Comparison of ENCODE assay signal across 15 cellular contexts in genomic region chr16:86578056-86578455, GRCh38. TPM values are rescaled to one million over a fixed set of nuclear protein-coding genes. Genes with fewer than 3 reads are reported as not detected.
DNase-seq lines count a peak whose midpoint lies in the region; ATAC-seq and TF ChIP-seq lines count a peak whose summit lies in the region.
"Had no signal": no experiment of that assay in that cellular context is flagged by ENCODE, and none has a peak within 500 bp of the region (broad histone marks: within the 10 kb centered on the region; RNA-seq: fewer than 3 reads in every experiment).

No MANE protein-coding gene starts in this region.

- H3K27ac Mint-ChIP-seq in activated CD4-positive, alpha-beta T cell treated with anti-CD3 and anti-CD28 coated beads for 36 hours = no peak overlapping the region
- H3K27ac Mint-ChIP-seq: CD4-positive, alpha-beta T cell; stimulated activated naive B cell treated with anti-CD40 and anti-IgM and Interleukin-4, amounts not matched to agents 10 μg/mL and 1 μg/mL and 100 μg/mL, for 72 hours; T-helper 2 cell treated with Interferon-gamma antibody and Interleukin-4, amounts not matched to agents 5 μg/mL and 100 μg/mL, for 36 hours had no signal

- H3K4me1 ChIP-seq in GM23248 (ENCODE audit: insufficient read depth) = peaks cover 47% of the 10 kb centered on the region
- H3K4me1 ChIP-seq in adipocyte (ENCODE audit: control insufficient read depth, insufficient read depth, low read length) = peaks cover 45% of the 10 kb centered on the region
- H3K4me1 ChIP-seq: breast epithelium had no signal

- peaks cover 36% of the 10 kb centered on the region for H3F3A ChIP-seq in GM23248 (ENCODE audit: insufficient read depth)

- H3K36me3 ChIP-seq in GM23248 (ENCODE audit: low read depth) (no peaks in the 10 kb centered on the region), adipocyte (ENCODE audit: control insufficient read depth, insufficient read depth, low read length, severe bottlenecking) (no peaks in the 10 kb centered on the region)
- H3K36me3 ChIP-seq: breast epithelium had no signal

- peak overlapping the region; percentile 86 for H3K27ac ChIP-seq in GM23248

- H3K4me2 ChIP-seq in GM23248 (ENCODE audit: unreplicated experiment) = peak overlapping the region; percentile 99

- 15 to 24% methylated on average over 10 of the region's 10 CpGs for WGBS in GM23248 (ENCODE audit: low coverage in 1 of 2, low lambda C conversion rate in 2 of 2, missing lambda C conversion rate in 2 of 2), 2 experiments

- POLR2A ChIA-PET in activated CD4-positive, alpha-beta T cell treated with anti-CD3 and anti-CD28 coated beads for 36 hours (lab: Charles Lee) = no interaction called here

- CTCF ChIA-PET in activated CD4-positive, alpha-beta T cell treated with anti-CD3 and anti-CD28 coated beads for 36 hours (lab: Charles Lee) = interaction anchor here (0.6 to 2.4 kb wide), 2 partner anchors 14 to 59 kb away, joined by 4 to 11 read pairs; no protein-coding TSS in a partner anchor

- DNase-seq in GM23248 (peak; percentile 78), adipocyte (ENCODE audit: low read depth) (no peak), left ventricle myocardium superior (no peak), retinal pigment epithelial cell (ENCODE audit: low read depth) (no peak), NCI-H524 (lab: John Stamatoyannopoulos, UW) (no peak), anterior cingulate cortex (lab: John Stamatoyannopoulos, UW) (no peak)
- DNase-seq in effector CD4-positive, alpha-beta T cell = no peak
- no peak for DNase-seq in activated CD4-positive, alpha-beta T cell treated with anti-CD3 and anti-CD28 coated beads for 36 hours
- DNase-seq: activated CD8-positive, alpha-beta memory T cell treated with anti-CD3 and anti-CD28 coated beads, Interleukin-2, amount 50 U/mL, for 4 hours; CD4-positive, alpha-beta T cell; NCI-H1092; NCI-H774; stimulated activated naive B cell treated with anti-CD40 and anti-IgM and Interleukin-4, amounts not matched to agents 10 μg/mL and 1 μg/mL and 100 μg/mL, for 72 hours had no signal

- H3K4me1 Mint-ChIP-seq in activated CD4-positive, alpha-beta T cell treated with anti-CD3 and anti-CD28 coated beads for 36 hours = peaks cover 9% of the 10 kb centered on the region

- H3K9me2 ChIP-seq in GM23248 (ENCODE audit: insufficient read depth) = no peaks in the 10 kb centered on the region

- H3K36me3 Mint-ChIP-seq in activated CD4-positive, alpha-beta T cell treated with anti-CD3 and anti-CD28 coated beads for 36 hours (ENCODE audit: low read depth) = no peaks in the 10 kb centered on the region
- H3K36me3 Mint-ChIP-seq: stimulated activated naive B cell treated with anti-CD40 and anti-IgM and Interleukin-4, amounts not matched to agents 10 μg/mL and 1 μg/mL and 100 μg/mL, for 72 hours had no signal

- peak; percentile 18 for ATAC-seq in left ventricle myocardium superior
- no peak for ATAC-seq in activated CD4-positive, alpha-beta T cell treated with anti-CD3 and anti-CD28 coated beads for 36 hours

- intact Hi-C loops in left ventricle myocardium superior (cut with micrococcal nuclease) = loop anchor here (10.0 kb wide), 1 partner anchor 177 kb away; no protein-coding TSS in a partner anchor
- intact Hi-C loops in activated CD4-positive, alpha-beta T cell treated with anti-CD3 and anti-CD28 coated beads for 36 hours (cut with DNase I, micrococcal nuclease) = no loop called here

- no peak overlapping the region for H3K4me3 Mint-ChIP-seq in activated CD4-positive, alpha-beta T cell treated with anti-CD3 and anti-CD28 coated beads for 36 hours
- H3K4me3 Mint-ChIP-seq: CD4-positive, alpha-beta T cell; T-helper 2 cell treated with Interferon-gamma antibody and Interleukin-4, amounts not matched to agents 5 μg/mL and 100 μg/mL, for 36 hours had no signal

- H2AFZ ChIP-seq in GM23248 = peak overlapping the region; percentile 56

- no peaks in the 10 kb centered on the region for H3K9me3 Mint-ChIP-seq in activated CD4-positive, alpha-beta T cell treated with anti-CD3 and anti-CD28 coated beads for 36 hours (ENCODE audit: low read depth)
- H3K9me3 Mint-ChIP-seq: CD4-positive, alpha-beta T cell; stimulated activated naive B cell treated with anti-CD40 and anti-IgM and Interleukin-4, amounts not matched to agents 10 μg/mL and 1 μg/mL and 100 μg/mL, for 72 hours; T-helper 2 cell treated with Interferon-gamma antibody and Interleukin-4, amounts not matched to agents 5 μg/mL and 100 μg/mL, for 36 hours had no signal

- in situ Hi-C loops in GM23248 (cut with MboI) = no loop called here

- no peak for TF ChIP-seq CTCF in retinal pigment epithelial cell (conservative IDR thresholded peaks at IDR 0.05; ENCODE audit: low read depth, low read length)

- peaks cover 67% of the 10 kb centered on the region for H3K79me2 ChIP-seq in GM23248 (ENCODE audit: insufficient read depth)

- H3K9me3 ChIP-seq in GM23248 (ENCODE audit: low read depth) (no peaks in the 10 kb centered on the region), adipocyte (ENCODE audit: control insufficient read depth, low read length) (no peaks in the 10 kb centered on the region)
- H3K9me3 ChIP-seq: breast epithelium had no signal

- no peaks in the 10 kb centered on the region for H4K20me1 ChIP-seq in GM23248 (ENCODE audit: insufficient read depth)

- H3K27me3 Mint-ChIP-seq in activated CD4-positive, alpha-beta T cell treated with anti-CD3 and anti-CD28 coated beads for 36 hours = peaks cover 66% of the 10 kb centered on the region

- peak overlapping the region; percentile 81 for H3K4me3 ChIP-seq in GM23248
- H3K4me3 ChIP-seq in adipocyte (ENCODE audit: low read length) = peak overlapping the region; percentile 83
- H3K4me3 ChIP-seq in retinal pigment epithelial cell (ENCODE audit: low read length) = peak overlapping the region; percentile 10

- H3K27me3 ChIP-seq in GM23248 (replicated peaks; ENCODE audit: insufficient read depth) (no peaks in the 10 kb centered on the region), adipocyte (replicated peaks; ENCODE audit: control insufficient read depth, insufficient read depth, low read length) (no peaks in the 10 kb centered on the region)

- peak overlapping the region; percentile 84 for H3K9ac ChIP-seq in GM23248
- H3K9ac ChIP-seq in adipocyte (ENCODE audit: low read length) = peak overlapping the region; percentile 87

RNA-seq across cellular contexts. Expression of gene FOXL1, which starts 0.3 kb away (rescaled TPM):
- 13.0 and 14.5 TPM in 2 replicates for total RNA-seq in GM23248 (2014; rRNA removed; shearing (Covaris generic))
- polyA plus RNA-seq in GM23248 (2016; fragmentation: Nextera tagmentation; extraction: Ambion mirVana) = 4.7 and 4.9 TPM in 2 replicates
- total RNA-seq in left ventricle myocardium superior = 0.32 TPM
- total RNA-seq in activated CD4-positive, alpha-beta T cell treated with anti-CD3 and anti-CD28 coated beads for 36 hours = not detected
- total RNA-seq: CD4-positive, alpha-beta T cell had no signal

RNA-seq across cellular contexts. Expression of gene FOXC2, which starts 11.4 kb away (rescaled TPM):
- 0.51 and 1.2 TPM in 2 replicates for total RNA-seq in GM23248 (2014; rRNA removed; shearing (Covaris generic))
- 2.5 and 3.0 TPM in 2 replicates for polyA plus RNA-seq in GM23248 (2016; fragmentation: Nextera tagmentation; extraction: Ambion mirVana)
- 1.9 TPM for total RNA-seq in left ventricle myocardium superior
- total RNA-seq in activated CD4-positive, alpha-beta T cell treated with anti-CD3 and anti-CD28 coated beads for 36 hours = not detected

RNA-seq across cellular contexts. Expression of gene MTHFSD, which starts 23.0 kb away (rescaled TPM):
- 12.9 and 14.0 TPM in 2 replicates for total RNA-seq in GM23248 (2014; rRNA removed; shearing (Covaris generic))
- polyA plus RNA-seq in GM23248 (2016; fragmentation: Nextera tagmentation; extraction: Ambion mirVana) = 12.4 and 14.0 TPM in 2 replicates
- total RNA-seq in left ventricle myocardium superior = 12.6 TPM
- total RNA-seq in activated CD4-positive, alpha-beta T cell treated with anti-CD3 and anti-CD28 coated beads for 36 hours = 10 to 100 TPM; 21.2 to 22.1 TPM

Comparison
In these comparisons a context has a peak if more than half of its experiments do, and no peak if none do; other contexts are left out.
1. H3K4me3 ChIP-seq: peak in every context shown above with its lines; median percentile 83 in adipocyte; 81 in GM23248; 10 in retinal pigment epithelial cell.
2. RNA of gene FOXL1, which starts 0.3 kb away (total RNA-seq): 13.0 to 14.5 TPM in GM23248; 0.32 TPM in left ventricle myocardium superior (single experiment) and not detected in activated CD4-positive, alpha-beta T cell treated with anti-CD3 and anti-CD28 coated beads for 36 hours; every median in the first group is over 10 times any median in the second.